ENCODE assay signal across 26 cellular contexts in genomic region chr2:65402780-65403528, GRCh38. TPM values are rescaled to one million over a fixed set of nuclear protein-coding genes. Genes with fewer than 3 reads are reported as not detected.
DNase-seq lines count a peak whose midpoint lies in the region; ATAC-seq and TF ChIP-seq lines count a peak whose summit lies in the region.
"Had no signal": no experiment of that assay in that cellular context is flagged by ENCODE, and none has a peak within 500 bp of the region (broad histone marks: within the 10 kb centered on the region; RNA-seq: fewer than 3 reads in every experiment).

No MANE protein-coding gene starts in this region.

- no peaks in the 10 kb centered on the region for H3K36me3 ChIP-seq in liver (ENCODE audit: control insufficient read depth in 4 of 4, insufficient read depth in 3 of 4, low read depth in 1 of 4, low read length in 3 of 4)
- H3K36me3 ChIP-seq: ascending aorta, HAP-1, prostate gland, WERI-Rb-1 had no signal

- DNase-seq in AG10803 (ENCODE audit: low read depth) (peak; percentile 94), HCEC 1CT (peak; percentile 50), cardiac fibroblast (ENCODE audit: low read depth in 2 of 2) (peak; percentile 51 to 65), COLO668 (lab: John Stamatoyannopoulos, UW; ENCODE audit: unreplicated experiment) (no peak), NCI-H2107 treated with DMSO at 0.1 percent for 48 hours (lab: John Stamatoyannopoulos, UW; ENCODE audit: unreplicated experiment) (no peak), natural killer cell (no peak)
- no peak for DNase-seq in activated naive CD4-positive, alpha-beta T cell (lab: John Stamatoyannopoulos, UW)
- DNase-seq: activated CD4-positive, alpha-beta T cell treated with anti-CD3 and anti-CD28 coated beads, Interleukin-2, amount 50 U/mL, for 48 hours; effector memory CD8-positive, alpha-beta T cell; foreskin keratinocyte; kidney glomerular epithelial cell; NCI-H1417 treated with DMSO at 0.1 percent for 48 hours; NCI-H69; nephron progenitor cell; PC-9; stimulated activated CD4-positive, alpha-beta T cell treated with anti-CD3 and anti-CD28 coated beads, Interleukin-12 subunit alpha, Interleukin-12 subunit beta, amount 100 ng/mL, for 4 hours; WERI-Rb-1 had no signal

- no peaks in the 10 kb centered on the region for H3K9me3 Mint-ChIP-seq in natural killer cell
- H3K9me3 Mint-ChIP-seq: effector memory CD8-positive, alpha-beta T cell; T-helper 1 cell treated with Interleukin-12 subunit alpha and Interleukin-12 subunit beta and Interleukin-4 antibody, amounts not matched to agents 30 μg/mL and 1 μg/mL, for 36 hours had no signal

- no peak overlapping the region for H3K27ac Mint-ChIP-seq in natural killer cell
- H3K27ac Mint-ChIP-seq: B cell; effector memory CD8-positive, alpha-beta T cell; mesothelial cell of epicardium; nephron progenitor cell; T-helper 1 cell treated with Interleukin-12 subunit alpha and Interleukin-12 subunit beta and Interleukin-4 antibody, amounts not matched to agents 30 μg/mL and 1 μg/mL, for 36 hours had no signal

- no peak overlapping the region for H3K9ac ChIP-seq in liver (ENCODE audit: low read depth in 1 of 2, low read length in 2 of 2)

- peak overlapping the region; percentile 59 to 78 for H3K27ac ChIP-seq in liver (ENCODE audit: low read depth in 1 of 2, low read length in 2 of 2)
- H3K27ac ChIP-seq: ascending aorta, foreskin keratinocyte, PC-9, prostate gland, SJSA1, WERI-Rb-1 had no signal

- H3K27me3 Mint-ChIP-seq in natural killer cell (ENCODE audit: low read depth in 2 of 2), result peaks cover under 1 to 3% of the 10 kb centered on the region in 2 donors
- H3K27me3 Mint-ChIP-seq: effector memory CD8-positive, alpha-beta T cell had no signal

- peak; percentile 31 to 34 for TF ChIP-seq RAD21 in liver (IDR thresholded peaks at IDR 0.05)

- ATAC-seq in natural killer cell, result no peak
- ATAC-seq: effector memory CD8-positive, alpha-beta T cell; foreskin keratinocyte; GM12878 had no signal

- H3K9me3 ChIP-seq in liver (ENCODE audit: control insufficient read depth in 4 of 4, low read length in 3 of 4), result no peaks in the 10 kb centered on the region
- H3K9me3 ChIP-seq: ascending aorta, HAP-1, prostate gland, SJSA1 had no signal

- no peak overlapping the region for H3K4me3 ChIP-seq in AG10803 (ENCODE audit: low read length)
- H3K4me3 ChIP-seq in cardiac fibroblast (replicated peaks in 1 of 2; ENCODE audit: low read depth in 2 of 2, low read length in 2 of 2), result no peak overlapping the region
- H3K4me3 ChIP-seq in liver (ENCODE audit: low read depth in 1 of 3, low read length in 3 of 3), result no peak overlapping the region
- H3K4me3 ChIP-seq: ascending aorta, GM12878, HAP-1, PC-9, prostate gland, SJSA1 had no signal

- intact Hi-C loops in natural killer cell (cut with micrococcal nuclease), result no loop called here

- peaks cover 7 to 37% (median 25%) of the 10 kb centered on the region in 4 donors for H3K4me1 ChIP-seq in liver (ENCODE audit: control insufficient read depth in 4 of 4, insufficient read depth in 4 of 4, low read length in 3 of 4)
- H3K4me1 ChIP-seq: foreskin keratinocyte, prostate gland, SJSA1 had no signal

- 55% methylated on average over 8 of the region's 8 CpGs for WGBS in liver

- TF ChIP-seq CTCF in AG10803 (conservative IDR thresholded peaks at IDR 0.05; ENCODE audit: low read length) (no peak), cardiac fibroblast (IDR thresholded peaks at IDR 0.05; ENCODE audit: low read depth, low read length) (no peak), liver (IDR thresholded peaks at IDR 0.05; ENCODE audit: low read depth, low read length, missing input control) (no peak), natural killer cell (IDR thresholded peaks at IDR 0.05) (no peak)

- H3K4me1 Mint-ChIP-seq in natural killer cell, result peaks cover 22 to 31% of the 10 kb centered on the region in 2 donors

- H3K4me3 Mint-ChIP-seq in natural killer cell, result no peak overlapping the region
- H3K4me3 Mint-ChIP-seq: B cell; effector memory CD8-positive, alpha-beta T cell; mesothelial cell of epicardium; nephron progenitor cell; T-helper 1 cell treated with Interleukin-12 subunit alpha and Interleukin-12 subunit beta and Interleukin-4 antibody, amounts not matched to agents 30 μg/mL and 1 μg/mL, for 36 hours had no signal

- no peaks in the 10 kb centered on the region for H3K27me3 ChIP-seq in liver (ENCODE audit: control insufficient read depth in 4 of 4, insufficient read depth in 4 of 4, low read length in 3 of 4)
- H3K27me3 ChIP-seq: ascending aorta, foreskin keratinocyte, SJSA1 had no signal

- H3K36me3 Mint-ChIP-seq in natural killer cell, result no peaks in the 10 kb centered on the region

TF ChIP-seq in liver, 16 proteins besides CTCF, POLR2A, EP300 and RAD21:
- TF ChIP-seq YY1 (IDR thresholded peaks at IDR 0.05) (peak; percentile 49), GABPA (IDR thresholded peaks at IDR 0.05 in 1 of 2, conservative IDR thresholded peaks at IDR 0.05 in 1 of 2) (peak in 1 of 2 donors; percentile 27), MAX (IDR thresholded peaks at IDR 0.05) (peak; percentile 63), NR2F2 (IDR thresholded peaks at IDR 0.05) (no peak), HNF4G (IDR thresholded peaks at IDR 0.05) (no peak), FOXA2 (IDR thresholded peaks at IDR 0.05) (peak; percentile 21), TAF1 (conservative IDR thresholded peaks at IDR 0.05) (no peak), HNF4A (conservative IDR thresholded peaks at IDR 0.05) (peak in 1 of 2 donors; percentile 49), RXRA (IDR thresholded peaks at IDR 0.05) (peak; percentile 12 to 61), JUND (IDR thresholded peaks at IDR 0.05) (peak in 1 of 2 donors; percentile 54), REST (IDR thresholded peaks at IDR 0.05) (peak; percentile 62), ZBTB33 (IDR thresholded peaks at IDR 0.05) (peak; percentile 31), FOXA1 (IDR thresholded peaks at IDR 0.05) (peak; percentile 39), EGR1 (IDR thresholded peaks at IDR 0.05; ENCODE audit: low read depth in 2 of 2) (peak in 1 of 2 donors; percentile 14), ATF3 (IDR thresholded peaks at IDR 0.05) (no peak), SP1 (IDR thresholded peaks at IDR 0.05) (peak; percentile 9)

RNA-seq across cellular contexts. Expression of gene SPRED2, which starts 29.4 kb away (rescaled TPM):
- total RNA-seq in liver (1 to 10 TPM; 6.9 to 7.5 TPM), natural killer cell (1 to 10 TPM; 3.8 to 8.6 (median 8.3) TPM)
- 1 to 10 TPM; 6.7 to 7.3 TPM for polyA plus RNA-seq in liver

Comparison
In these comparisons a context has a peak if more than half of its experiments do, and no peak if none do; other contexts are left out.
1. DNase-seq: peak in AG10803 (single experiment), HCEC 1CT (single experiment) and cardiac fibroblast (2 of 2); none in COLO668 (single experiment), NCI-H2107 treated with DMSO at 0.1 percent for 48 hours (single experiment), natural killer cell (single experiment) and activated naive CD4-positive, alpha-beta T cell (0 of 4).